ENCODE assay signal across 9 cellular contexts in genomic region chr17:37359682-37360188, GRCh38. TPM values are rescaled to one million over a fixed set of nuclear protein-coding genes. Genes with fewer than 3 reads are reported as not detected.
DNase-seq lines count a peak whose midpoint lies in the region; ATAC-seq and TF ChIP-seq lines count a peak whose summit lies in the region.
"Had no signal": no experiment of that assay in that cellular context is flagged by ENCODE, and none has a peak within 500 bp of the region (broad histone marks: within the 10 kb centered on the region; RNA-seq: fewer than 3 reads in every experiment).

No MANE protein-coding gene starts in this region.

- TF ChIP-seq CTCF in Panc1 (IDR thresholded peaks at IDR 0.05) = no peak

- in situ Hi-C loops in Panc1 (cut with HindIII; ENCODE audit: low pct_unique_long_range_greater_than_20kb, low sequenced_read_pairs) = no loop called here

- WGBS in esophagus, 2 donors = 11 to 18% methylated on average over 18 of the region's 18 CpGs

- H3K4me3 ChIP-seq in Panc1 (ENCODE audit: low read depth in 2 of 2, low read length in 2 of 2) = peak overlapping the region; percentile 48 to 89
- H3K4me3 ChIP-seq in esophagus (ENCODE audit: low read depth in 1 of 2, low read length in 2 of 2) = peak overlapping the region; percentile 89 to 95

- no peaks in the 10 kb centered on the region for H3K9me3 ChIP-seq in Panc1 (ENCODE audit: control insufficient read depth, insufficient read depth, low read depth, low read length)
- H3K9me3 ChIP-seq in esophagus (ENCODE audit: control insufficient read depth in 2 of 2, insufficient read depth in 1 of 2, low read depth in 1 of 2, low read length in 1 of 2) = no peaks in the 10 kb centered on the region

- peaks cover 14% of the 10 kb centered on the region for H3K4me1 ChIP-seq in Panc1 (ENCODE audit: control insufficient read depth, insufficient read depth, low read length)
- peaks cover 0 to 8% of the 10 kb centered on the region in 2 donors for H3K4me1 ChIP-seq in esophagus (ENCODE audit: control insufficient read depth in 2 of 2, insufficient read depth in 2 of 2, low read length in 1 of 2)

- CTCF ChIA-PET in Panc1 (lab: Charles Lee) = interaction anchor here (1.5 kb wide), 1 partner anchor 14 kb away, joined by 5 read pairs; no protein-coding TSS in a partner anchor

- POLR2A ChIA-PET in Panc1 (lab: Charles Lee) = interaction anchor here (0.6 kb wide), 1 partner anchor 90 kb away, joined by 9 read pairs; no protein-coding TSS in a partner anchor

- ATAC-seq in Panc1 (peak; percentile 2; the same call in 1 of the 2 replicates), HG02678 (IDR thresholded peaks at IDR 0.05; ENCODE audit: unreplicated experiment) (no peak)

- H3K27ac ChIP-seq in Panc1 (ENCODE audit: low read length) (peak overlapping the region; percentile 95), esophagus (ENCODE audit: low read depth in 2 of 2, low read length in 1 of 2) (peak overlapping the region; percentile 90 to 98)

- DNase-seq in EH (ENCODE audit: low read depth) (peak; percentile 39), Panc1 (ENCODE audit: low read depth, low spot score) (no peak), occipital lobe (lab: John Stamatoyannopoulos, UW) (peak; percentile 35), NCI-H1417 treated with DMSO at 0.1 percent for 48 hours (lab: John Stamatoyannopoulos, UW) (no peak), NCI-H526 (lab: John Stamatoyannopoulos, UW) (no peak)
- DNase-seq in stimulated activated CD4-positive, alpha-beta T cell treated with anti-CD3 and anti-CD28 coated beads, Interleukin-2, amount 100 ng/mL, for 48 hours = no peak

- H3K27me3 ChIP-seq in Panc1 (ENCODE audit: control insufficient read depth, insufficient read depth, low read length) = no peaks in the 10 kb centered on the region
- no peaks in the 10 kb centered on the region for H3K27me3 ChIP-seq in esophagus (ENCODE audit: control insufficient read depth in 1 of 2, insufficient read depth in 2 of 2, low read length in 2 of 2)

- H3K36me3 ChIP-seq in Panc1 (ENCODE audit: control insufficient read depth, insufficient read depth, low read length) (peaks cover 5% of the 10 kb centered on the region), esophagus (ENCODE audit: control insufficient read depth in 2 of 2, insufficient read depth in 2 of 2, low read length in 1 of 2) (no peaks in the 10 kb centered on the region)

- no TSS peak for BruUV-seq in Panc1 (replicated peaks; lab: Mats Ljungman, UMichigan)

- intact Hi-C loops in Panc1 (cut with micrococcal nuclease; ENCODE audit: unreplicated experiment) = no loop called here

RNA-seq across cellular contexts. Expression of gene C17orf78, which starts 16.1 kb away (rescaled TPM):
- total RNA-seq in Panc1 (2021; ENCODE audit: unreplicated experiment) (not detected), occipital lobe (not detected)
- not detected for polyA plus RNA-seq in Panc1 (2012; ENCODE audit: insufficient read length)
- not detected for polyA plus RNA-seq in esophagus
- total RNA-seq: SK-MEL-5 had no signal

RNA-seq across cellular contexts. Expression of gene ACACA, which starts 46.9 kb away (rescaled TPM):
- 131 TPM for total RNA-seq in Panc1 (2021; ENCODE audit: unreplicated experiment)
- 54.5 TPM for polyA plus RNA-seq in Panc1 (2012; ENCODE audit: insufficient read length)
- 10 to 100 TPM; 20.0 to 25.4 TPM for polyA plus RNA-seq in esophagus
- 92.0 TPM for total RNA-seq in occipital lobe

RNA-seq across cellular contexts. Expression of gene TADA2A, which starts 47.0 kb away (rescaled TPM):
- total RNA-seq in Panc1 (2021; ENCODE audit: unreplicated experiment) = 11.4 TPM
- polyA plus RNA-seq in Panc1 (2012; ENCODE audit: insufficient read length) = 5.5 TPM
- polyA plus RNA-seq in esophagus = 1 to 10 TPM; 6.2 to 6.7 TPM
- total RNA-seq in occipital lobe = 56.0 TPM

Comparison
In these comparisons a context has a peak if more than half of its experiments do, and no peak if none do; other contexts are left out.
1. DNase-seq: peak in EH (single experiment) and occipital lobe (single experiment); none in Panc1 (single experiment), NCI-H1417 treated with DMSO at 0.1 percent for 48 hours (single experiment), NCI-H526 (0 of 2) and stimulated activated CD4-positive, alpha-beta T cell treated with anti-CD3 and anti-CD28 coated beads, Interleukin-2, amount 100 ng/mL, for 48 hours (0 of 2).